In genomic region chr22:33819743-33820142, GRCh38 we compare ENCODE assay signal across 19 cellular contexts.
A peak's percentile ranks its signal among the peaks of the same experiment; 100 is the strongest.
DNase-seq lines count a peak whose midpoint lies in the region; ATAC-seq and TF ChIP-seq lines count a peak whose summit lies in the region.
"Had no signal": no experiment of that assay in that cellular context is flagged by ENCODE, and none has a peak within 500 bp of the region (broad histone marks: within the 10 kb centered on the region; RNA-seq: fewer than 3 reads in every experiment).

No MANE protein-coding gene starts in this region.

- TF ChIP-seq CTCF in WTC11 (IDR thresholded peaks at IDR 0.05) (no peak), type B pancreatic cell (conservative IDR thresholded peaks at IDR 0.05) (no peak)

- H3K9me3 Mint-ChIP-seq in WTC11: peaks cover 24% of the 10 kb centered on the region
- peaks cover 22% of the 10 kb centered on the region for H3K9me3 Mint-ChIP-seq in type B pancreatic cell

- H3K4me1 Mint-ChIP-seq in WTC11 (peaks cover 59% of the 10 kb centered on the region), type B pancreatic cell (ENCODE audit: unreplicated experiment) (peaks cover 35% of the 10 kb centered on the region)
- H3K4me1 Mint-ChIP-seq: CD8-positive, alpha-beta memory T cell had no signal

- ATAC-seq in WTC11 (peak; percentile 27; the same call in 1 of the 2 replicates), left lobe of liver (peak; percentile 24)
- ATAC-seq: PC-3 had no signal

- H3K27ac Mint-ChIP-seq in WTC11 (no peak overlapping the region), type B pancreatic cell (no peak overlapping the region)
- H3K27ac Mint-ChIP-seq: B cell; CD8-positive, alpha-beta memory T cell; HFFc6; IgD-negative memory B cell had no signal

- no peaks in the 10 kb centered on the region for H3K27me3 Mint-ChIP-seq in WTC11 (ENCODE audit: low read depth)
- no peaks in the 10 kb centered on the region for H3K27me3 Mint-ChIP-seq in type B pancreatic cell
- H3K27me3 Mint-ChIP-seq: B cell, IgD-negative memory B cell had no signal

- POLR2A ChIA-PET in WTC11 (lab: Charles Lee): no interaction called here

- H3K4me3 Mint-ChIP-seq in WTC11 (no peak overlapping the region), type B pancreatic cell (no peak overlapping the region)
- H3K4me3 Mint-ChIP-seq: B cell; CD8-positive, alpha-beta memory T cell; HFFc6; IgD-negative memory B cell had no signal

- CTCF ChIA-PET in WTC11 (lab: Charles Lee): interaction anchor here (0.6 kb wide), 2 partner anchors 9 to 153 kb away, joined by 3 read pairs; no protein-coding TSS in a partner anchor

- peaks cover 31% of the 10 kb centered on the region for H3K36me3 Mint-ChIP-seq in WTC11
- H3K36me3 Mint-ChIP-seq in type B pancreatic cell: peaks cover 38% of the 10 kb centered on the region
- H3K36me3 Mint-ChIP-seq: CD8-positive, alpha-beta memory T cell had no signal

- peak; percentile 15 for DNase-seq in NCI-H82 (lab: John Stamatoyannopoulos, UW)
- DNase-seq in NCI-H82 treated with DMSO at 0.1 percent for 48 hours (lab: John Stamatoyannopoulos, UW; ENCODE audit: unreplicated experiment): no peak
- DNase-seq in WTC11 (ENCODE audit: low spot score): no peak
- DNase-seq in left lobe of liver (ENCODE audit: low spot score): no peak
- DNase-seq in DMS153 treated with DMSO at 0.1 percent for 48 hours (lab: John Stamatoyannopoulos, UW; ENCODE audit: unreplicated experiment): no peak
- no peak for DNase-seq in epidermal melanocyte (ENCODE audit: insufficient read length, low spot score)
- DNase-seq in type B pancreatic cell (ENCODE audit: extremely low spot score, unreplicated experiment): no peak
- DNase-seq: CD8-positive, alpha-beta memory T cell; DMS 273 treated with DMSO at 0.1 percent for 48 hours; DND-41; HFFc6; MM.1S; NCI-H2029; NCI-H446 treated with DMSO at 0.1 percent for 48 hours; NCI-H526; PC-3; SK-N-SH had no signal

TF ChIP-seq in WTC11, 78 proteins besides CTCF, POLR2A, EP300 and RAD21:
- TF ChIP-seq PREB (CRISPR knock-in tag; IDR thresholded peaks at IDR 0.05; ENCODE audit: borderline replicate concordance) (no peak), NR2C2 (CRISPR knock-in tag; IDR thresholded peaks at IDR 0.05) (no peak), USF2 (CRISPR knock-in tag; IDR thresholded peaks at IDR 0.05) (peak; percentile 79)
